2 cellular contexts compared by ENCODE assay signal in genomic region chr7:153942036-153942435, GRCh38.
TF ChIP-seq lines count a peak whose summit lies in the region.

No MANE protein-coding gene starts in this region.

TF ChIP-seq in HepG2, 621 proteins besides CTCF, POLR2A, EP300 and RAD21:
- TF ChIP-seq LCORL (IDR thresholded peaks at IDR 0.05): peak; percentile 55; the same call in 1 of the 2 replicates
- no peak for TF ChIP-seq LCORL (CRISPR knock-in tag; IDR thresholded peaks at IDR 0.05)
- no peak for TF ChIP-seq PHF21A (CRISPR knock-in tag; IDR thresholded peaks at IDR 0.05)
TF ChIP-seq in HepG2: peak in this region for 1.

TF ChIP-seq in K562, 482 proteins besides CTCF, POLR2A, EP300 and RAD21:
- TF ChIP-seq NFIC (IDR thresholded peaks at IDR 0.05) (peak; percentile 54; the same call in 1 of the 2 replicates), ZNF766 (CRISPR knock-in tag; conservative IDR thresholded peaks at IDR 0.05) (no peak)
